In genomic region chrX:16603235-16603634, GRCh38 we compare ENCODE assay signal across 16 cellular contexts. TPM values are rescaled to one million over a fixed set of nuclear protein-coding genes. Genes with fewer than 3 reads are reported as not detected.
"Had no signal": no experiment of that assay in that cellular context is flagged by ENCODE, and none has a peak within 500 bp of the region (broad histone marks: within the 10 kb centered on the region; RNA-seq: fewer than 3 reads in every experiment).

No MANE protein-coding gene starts in this region.

RNA-seq across cellular contexts. Expression of gene S100G, which starts 46.7 kb away (rescaled TPM):
- total RNA-seq: activated CD4-positive, alpha-beta T cell treated with anti-CD3 and anti-CD28 coated beads for 36 hours; activated T-helper 1 cell treated with anti-CD3 and anti-CD28 coated beads, Interleukin-12 subunit alpha, Interleukin-12 subunit beta, Interleukin-2, Interleukin-4 antibody, amounts not matched to agents 30 ng/mL and 10 ng/mL and 1 ng/mL, durations not matched to agents 14 hours and 24 hours and 36 hours; bronchial epithelial cell; dermis blood vessel endothelial cell; esophagus squamous epithelium; left cardiac atrium; liver; mammary epithelial cell; natural killer cell; occipital lobe; pulmonary artery endothelial cell; right atrium auricular region; smooth muscle cell; suprapubic skin; urinary bladder had no signal
- polyA plus RNA-seq: keratinocyte, liver, mammary epithelial cell, smooth muscle cell, urinary bladder had no signal
